ENCODE assay signal across 7 cellular contexts in genomic region chr16:22297114-22297870, GRCh38.
DNase-seq lines count a peak whose midpoint lies in the region; ATAC-seq and TF ChIP-seq lines count a peak whose summit lies in the region.

A gene with protein sequence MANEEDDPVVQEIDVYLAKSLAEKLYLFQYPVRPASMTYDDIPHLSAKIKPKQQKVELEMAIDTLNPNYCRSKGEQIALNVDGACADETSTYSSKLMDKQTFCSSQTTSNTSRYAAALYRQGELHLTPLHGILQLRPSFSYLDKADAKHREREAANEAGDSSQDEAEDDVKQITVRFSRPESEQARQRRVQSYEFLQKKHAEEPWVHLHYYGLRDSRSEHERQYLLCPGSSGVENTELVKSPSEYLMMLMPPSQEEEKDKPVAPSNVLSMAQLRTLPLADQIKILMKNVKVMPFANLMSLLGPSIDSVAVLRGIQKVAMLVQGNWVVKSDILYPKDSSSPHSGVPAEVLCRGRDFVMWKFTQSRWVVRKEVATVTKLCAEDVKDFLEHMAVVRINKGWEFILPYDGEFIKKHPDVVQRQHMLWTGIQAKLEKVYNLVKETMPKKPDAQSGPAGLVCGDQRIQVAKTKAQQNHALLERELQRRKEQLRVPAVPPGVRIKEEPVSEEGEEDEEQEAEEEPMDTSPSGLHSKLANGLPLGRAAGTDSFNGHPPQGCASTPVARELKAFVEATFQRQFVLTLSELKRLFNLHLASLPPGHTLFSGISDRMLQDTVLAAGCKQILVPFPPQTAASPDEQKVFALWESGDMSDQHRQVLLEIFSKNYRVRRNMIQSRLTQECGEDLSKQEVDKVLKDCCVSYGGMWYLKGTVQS (plus strand): TSS chr16:22297409. CDS start chr16:22302969, 5,560 bp downstream.

- ATAC-seq in GM18505 (IDR thresholded peaks at IDR 0.05; ENCODE audit: unreplicated experiment): peak; percentile 88
- ATAC-seq in HG02973 (IDR thresholded peaks at IDR 0.05; ENCODE audit: unreplicated experiment): peak; percentile 78

- DNase-seq in NCI-H2029 (lab: John Stamatoyannopoulos, UW) (peak; percentile 93), T-helper 22 cell (ENCODE audit: low read depth) (peak; percentile 97), astrocyte of the cerebellum (ENCODE audit: low read depth) (peak; percentile 94), hepatic stellate cell (ENCODE audit: low spot score) (peak; percentile 94), retina (peak; percentile 100)

- peak; percentile 74 for TF ChIP-seq POLR2A in GM18505 (IDR thresholded peaks at IDR 0.05; ENCODE audit: borderline replicate concordance, extremely low read depth, insufficient read depth, insufficient read length)

- in situ Hi-C loops in astrocyte of the cerebellum (cut with HindIII; ENCODE audit: low sequenced_read_pairs): no loop called here

- peak within 1 kb of the TSS; percentile 94 for H3K4me3 ChIP-seq in astrocyte of the cerebellum (ENCODE audit: low read depth, low read length)

- peak; percentile 85 for TF ChIP-seq CTCF in astrocyte of the cerebellum (IDR thresholded peaks at IDR 0.05; ENCODE audit: low read depth, low read length, missing control alignments)

Comparison
In these comparisons a context has a peak if more than half of its experiments do, and no peak if none do; other contexts are left out.
1. Peak in every context shown above with its lines: DNase-seq, ATAC-seq and H3K4me3 ChIP-seq.